Comparison of ENCODE assay signal across 8 cellular contexts in genomic region chr12:53287741-53288216, GRCh38. TPM values are rescaled to one million over a fixed set of nuclear protein-coding genes. Genes with fewer than 3 reads are reported as not detected.
DNase-seq lines count a peak whose midpoint lies in the region; FAIRE-seq and TF ChIP-seq lines count a peak whose summit lies in the region.

No MANE protein-coding gene starts in this region.

- H3K4me2 ChIP-seq in OCI-LY3 (ENCODE audit: low read length) (no peak overlapping the region), neuronal stem cell (ENCODE audit: insufficient read depth, low read length, poor library complexity, severe bottlenecking) (no peak overlapping the region)

- H2BK15ac ChIP-seq in neuronal stem cell (ENCODE audit: low read length) = no peak overlapping the region

- H3K4me3 ChIP-seq in AG04450 (ENCODE audit: low read depth, low read length) (no peak overlapping the region), OCI-LY3 (ENCODE audit: low read length) (no peak overlapping the region), neuronal stem cell (ENCODE audit: low read length in 2 of 2) (no peak overlapping the region), tibial artery (no peak overlapping the region)

- no CpG with 5 or more reads among the region's 11 CpGs for WGBS in neuronal stem cell (ENCODE audit: extremely low coverage in 2 of 2, insufficient read length in 2 of 2, insufficient replicate concordance in 1 of 2), 2 donors

- H2AFZ ChIP-seq in OCI-LY3 (ENCODE audit: low read depth, low read length) (no peak overlapping the region), neuronal stem cell (ENCODE audit: low read length) (no peak overlapping the region)

- TF ChIP-seq POLR2A in H54 (IDR thresholded peaks at IDR 0.05; ENCODE audit: low read depth, low read length) = no peak

- CTCF ChIA-PET in AG04450 (lab: Charles Lee) = interaction anchor here (0.6 to 16.4 kb wide), 11 partner anchors 8 to 215 kb away, joined by 3 to 183 read pairs (median 6); partner anchors contain the start of gene AAAS

- no peak overlapping the region for H3K23ac ChIP-seq in neuronal stem cell (ENCODE audit: low read depth, low read length, poor library complexity)

- no peak overlapping the region for H4K8ac ChIP-seq in neuronal stem cell (ENCODE audit: low read depth, low read length)

- H2BK12ac ChIP-seq in neuronal stem cell (ENCODE audit: low read length) = no peak overlapping the region

- H3K79me1 ChIP-seq in neuronal stem cell (ENCODE audit: low read depth, low read length) = no peaks in the 10 kb centered on the region

- DNase-seq in AG04450 (ENCODE audit: low read depth, low spot score) (no peak), GM19238 (ENCODE audit: insufficient read length, low spot score) (peak; percentile 51), activated T-helper 1 cell treated with Interleukin-2 at 50 U/mL for 16 hours (ENCODE audit: low read depth) (peak; percentile 50), fibroblast of peridontal ligament (ENCODE audit: extremely low read depth) (peak; percentile 77), neuronal stem cell (ENCODE audit: low spot score) (peak; percentile 39), tibial artery (peak; percentile 59 to 77), H54 (ENCODE audit: insufficient read length, low spot score) (no peak)

- no peak overlapping the region for H4K91ac ChIP-seq in neuronal stem cell (ENCODE audit: low read depth, low read length, poor library complexity)

- no peak overlapping the region for H3K9ac ChIP-seq in OCI-LY3 (ENCODE audit: low read length)
- no peak overlapping the region for H3K9ac ChIP-seq in neuronal stem cell (ENCODE audit: low read depth, low read length, poor library complexity)

- H3K27ac ChIP-seq in AG04450 (ENCODE audit: low read depth, low read length) (no peak overlapping the region), OCI-LY3 (ENCODE audit: low read length) (no peak overlapping the region), neuronal stem cell (replicated peaks; ENCODE audit: low read length) (no peak overlapping the region), tibial artery (no peak overlapping the region)

- H3K9me3 ChIP-seq in AG04450 (ENCODE audit: control insufficient read depth, insufficient read depth, low read length) (no peaks in the 10 kb centered on the region), OCI-LY3 (ENCODE audit: insufficient read depth, low read length) (no peaks in the 10 kb centered on the region), neuronal stem cell (replicated peaks in 1 of 2; ENCODE audit: control insufficient read depth in 2 of 2, insufficient read depth in 1 of 2, low read depth in 1 of 2, low read length in 2 of 2) (no peaks in the 10 kb centered on the region), tibial artery (no peaks in the 10 kb centered on the region)

- TF ChIP-seq CTCF in AG04450 (IDR thresholded peaks at IDR 0.05; ENCODE audit: low read depth, low read length) (peak; percentile 65), OCI-LY3 (IDR thresholded peaks at IDR 0.05; ENCODE audit: low read depth, low read length) (peak; percentile 77), tibial artery (IDR thresholded peaks at IDR 0.05) (peak; percentile 53 to 69)

- H4K20me1 ChIP-seq in OCI-LY3 (ENCODE audit: insufficient read depth, low read length) = no peaks in the 10 kb centered on the region

- no peak for FAIRE-seq in H54 (lab: Jason Lieb, UNC)

- H3K14ac ChIP-seq in neuronal stem cell (ENCODE audit: low read length) = no peak overlapping the region

- H2BK5ac ChIP-seq in neuronal stem cell (ENCODE audit: low read length) = no peak overlapping the region

- H3K4ac ChIP-seq in neuronal stem cell (ENCODE audit: low read length) = no peak overlapping the region

- H3K27me3 ChIP-seq in AG04450 (ENCODE audit: control insufficient read depth, insufficient read depth, low read length) (no peaks in the 10 kb centered on the region), OCI-LY3 (ENCODE audit: low read depth, low read length) (no peaks in the 10 kb centered on the region), neuronal stem cell (ENCODE audit: control insufficient read depth in 3 of 3, insufficient read depth in 3 of 3, low read depth in 1 of 3, low read length in 3 of 3) (no peaks in the 10 kb centered on the region), tibial artery (no peaks in the 10 kb centered on the region)

- H3K4me1 ChIP-seq in OCI-LY3 (ENCODE audit: low read length) (no peaks in the 10 kb centered on the region), neuronal stem cell (ENCODE audit: control insufficient read depth in 2 of 2, insufficient read depth in 1 of 2, low read depth in 1 of 2, low read length in 2 of 2) (no peaks in the 10 kb centered on the region), tibial artery (no peaks in the 10 kb centered on the region)

- no peak overlapping the region for H2BK120ac ChIP-seq in neuronal stem cell (ENCODE audit: low read depth, low read length)

- H3K79me2 ChIP-seq in OCI-LY3 (ENCODE audit: low read length) = no peaks in the 10 kb centered on the region

- H2AK5ac ChIP-seq in neuronal stem cell (ENCODE audit: low read depth, low read length) = no peak overlapping the region

- intact Hi-C loops in tibial artery (cut with DNase I; ENCODE audit: low total_unique reads) = loop anchor here (2.0 kb wide), 1 partner anchor 75 kb away; no protein-coding TSS in a partner anchor

- POLR2A ChIA-PET in AG04450 (lab: Yijun Ruan, JAX) = interaction anchor here (1.2 kb wide), 1 partner anchor 10 kb away, joined by 5 read pairs; no protein-coding TSS in a partner anchor

- H3K18ac ChIP-seq in neuronal stem cell (ENCODE audit: low read length) = no peak overlapping the region

- peaks cover 64% of the 10 kb centered on the region for H3K36me3 ChIP-seq in OCI-LY3 (replicated peaks; ENCODE audit: low read depth, low read length)
- peaks cover 73 to 91% of the 10 kb centered on the region in 2 donors for H3K36me3 ChIP-seq in neuronal stem cell (replicated peaks in 1 of 2; ENCODE audit: control insufficient read depth in 2 of 2, insufficient read depth in 2 of 2, low read length in 2 of 2)
- H3K36me3 ChIP-seq in tibial artery = no peaks in the 10 kb centered on the region

RNA-seq across cellular contexts. Expression of gene PFDN5, which starts 7.6 kb away (rescaled TPM):
- 970 and 991 TPM in 2 replicates for polyA plus RNA-seq in AG04450 (2011; rRNA removed)
- polyA minus RNA-seq in AG04450 (2011; rRNA and poly(A)+ RNA removed) = 207 and 211 TPM in 2 replicates
- 482 TPM for polyA plus RNA-seq in neuronal stem cell (2013, experiment 1 of 2)
- 474 TPM for polyA plus RNA-seq in neuronal stem cell (2013, experiment 2 of 2)

RNA-seq across cellular contexts. Expression of gene MYG1, which starts 11.7 kb away (rescaled TPM):
- polyA plus RNA-seq in AG04450 (2011; rRNA removed) = 47.8 and 63.2 TPM in 2 replicates
- polyA minus RNA-seq in AG04450 (2011; rRNA and poly(A)+ RNA removed) = 42.8 and 48.7 TPM in 2 replicates
- polyA plus RNA-seq in neuronal stem cell (2013, experiment 1 of 2) = 74.0 TPM
- 71.1 TPM for polyA plus RNA-seq in neuronal stem cell (2013, experiment 2 of 2)

RNA-seq across cellular contexts. Expression of gene ESPL1, which starts 19.7 kb away (rescaled TPM):
- polyA plus RNA-seq in AG04450 (2011; rRNA removed) = 1.6 and 2.1 TPM in 2 replicates
- polyA minus RNA-seq in AG04450 (2011; rRNA and poly(A)+ RNA removed) = 3.0 and 3.6 TPM in 2 replicates
- polyA plus RNA-seq in neuronal stem cell (2013, experiment 1 of 2) = 14.2 TPM
- polyA plus RNA-seq in neuronal stem cell (2013, experiment 2 of 2) = 14.1 TPM

RNA-seq across cellular contexts. Expression of gene AAAS, which starts 33.6 kb away (rescaled TPM):
- polyA plus RNA-seq in AG04450 (2011; rRNA removed) = 40.0 and 46.7 TPM in 2 replicates
- 47.7 and 56.2 TPM in 2 replicates for polyA minus RNA-seq in AG04450 (2011; rRNA and poly(A)+ RNA removed)
- 66.1 TPM for polyA plus RNA-seq in neuronal stem cell (2013, experiment 1 of 2)
- polyA plus RNA-seq in neuronal stem cell (2013, experiment 2 of 2) = 65.0 TPM

RNA-seq across cellular contexts. Expression of gene SP7, which starts 48.4 kb away (rescaled TPM):
- polyA plus RNA-seq in AG04450 (2011; rRNA removed) = not detected in 2 replicates
- 0.26 TPM in 1 of 2 replicates, not detected in the other for polyA minus RNA-seq in AG04450 (2011; rRNA and poly(A)+ RNA removed)
- 0.22 TPM for polyA plus RNA-seq in neuronal stem cell (2013, experiment 1 of 2)
- 0.35 TPM for polyA plus RNA-seq in neuronal stem cell (2013, experiment 2 of 2)

Comparison
In these comparisons a context has a peak if more than half of its experiments do, and no peak if none do; other contexts are left out.
1. DNase-seq: peak in GM19238 (single experiment), activated T-helper 1 cell treated with Interleukin-2 at 50 U/mL for 16 hours (single experiment), fibroblast of peridontal ligament (single experiment), neuronal stem cell (single experiment) and tibial artery (2 of 2); none in AG04450 (single experiment) and H54 (single experiment).
2. Peak in every context shown above with its lines, with median percentiles within 50 percentile points of each other: CTCF ChIP-seq.